8 cellular contexts compared by ENCODE assay signal in the genomic region with DNA sequence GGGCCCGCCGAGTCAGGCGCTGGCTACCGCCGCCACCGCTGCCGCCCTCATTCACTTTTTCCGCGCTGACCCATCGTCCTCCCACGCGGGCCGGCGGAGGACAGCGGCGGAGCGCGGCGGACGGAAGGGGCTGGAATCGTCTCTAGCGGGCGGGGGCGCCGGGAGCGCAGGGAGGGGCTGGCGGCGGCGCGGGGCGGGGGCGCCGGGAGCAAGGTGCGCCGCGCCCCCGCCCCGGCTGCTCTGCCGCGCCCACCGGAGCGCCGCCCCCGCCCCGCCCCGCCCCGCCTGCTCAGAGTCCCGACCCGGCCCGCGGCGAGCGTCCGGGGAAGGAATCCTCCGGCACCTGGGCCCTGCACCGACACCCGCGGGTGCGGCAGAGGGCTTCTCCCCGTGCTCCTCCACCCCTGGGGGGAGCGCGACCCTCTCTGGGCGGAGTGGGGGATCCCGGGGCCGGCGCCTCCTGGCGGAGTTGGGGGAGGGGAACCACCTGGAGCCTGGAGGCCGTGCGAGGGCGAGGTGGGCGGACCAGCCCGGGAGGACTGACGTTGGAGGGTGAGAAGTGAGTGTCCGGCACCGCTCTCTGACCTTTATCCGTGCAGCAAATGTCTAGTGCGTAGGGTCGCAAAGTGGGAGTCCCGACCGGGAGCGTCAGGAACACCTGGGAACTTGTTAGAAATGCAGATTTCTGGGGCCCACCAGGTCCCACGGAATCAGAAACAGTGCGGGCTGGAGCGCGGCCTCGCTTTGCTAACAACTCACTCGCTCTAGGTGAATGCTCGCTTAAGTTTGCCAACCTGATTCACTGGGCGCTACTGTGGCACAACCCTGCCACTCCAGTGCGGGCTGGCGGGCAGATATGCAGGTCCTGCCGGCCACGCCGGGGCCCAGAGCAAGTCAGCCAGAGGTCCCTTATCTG. TPM values are rescaled to one million over a fixed set of nuclear protein-coding genes. Genes with fewer than 3 reads are reported as not detected.
A peak's percentile ranks its signal among the peaks of the same experiment; 100 is the strongest.
DNase-seq lines count a peak whose midpoint lies in the region; FAIRE-seq and TF ChIP-seq lines count a peak whose summit lies in the region.

Gene COBL, minus strand, starts transcription at position 144 of the 916 bp plus-strand sequence. CDS start 176 bp downstream, outside the sequence.

- peak within 1 kb of the TSS; percentile 67 for H3K14ac ChIP-seq in H1 (ENCODE audit: insufficient read length)

- H3K9ac ChIP-seq in H1 (replicated peaks in 1 of 4; ENCODE audit: extremely low read depth in 1 of 4, low read depth in 3 of 4, low read length in 3 of 4): peak within 1 kb of the TSS; percentile 49 to 88 (median 65)
- peak within 1 kb of the TSS; percentile 68 to 88 for H3K9ac ChIP-seq in mucosa of rectum (ENCODE audit: low read depth in 1 of 2, low read length in 2 of 2)

- peaks cover 0 to 7% of the 10 kb centered on the region in 2 experiments for H4K20me1 ChIP-seq in H1 (replicated peaks in 1 of 2; ENCODE audit: control insufficient read depth in 1 of 2, insufficient read depth in 2 of 2, low read length in 2 of 2)

- POLR2A ChIA-PET in H1 (lab: Charles Lee; ENCODE audit: partially characterized antibody): interaction anchor here (1.6 to 9.2 kb wide), 2 partner anchors 9 to 10 kb away, joined by 14 to 117 read pairs; no protein-coding TSS in a partner anchor

- H3K4ac ChIP-seq in H1 (replicated peaks; ENCODE audit: insufficient read length, low read depth, low read length): no peak within 1 kb of the TSS

- TF ChIP-seq POLR2A in H1 (IDR thresholded peaks at IDR 0.05; ENCODE audit: control extremely low read depth in 1 of 2, low read depth in 2 of 2, low read length in 2 of 2): peak in 1 of 2 experiments; percentile 57; a peak in 1 of 3 replicates

- H3K36me3 ChIP-seq in H1 (ENCODE audit: control insufficient read depth in 2 of 4, insufficient read depth in 4 of 4, low read length in 3 of 4): no peaks in the 10 kb centered on the region
- no peaks in the 10 kb centered on the region for H3K36me3 ChIP-seq in mucosa of rectum (ENCODE audit: control insufficient read depth in 2 of 2, insufficient read depth in 2 of 2, low read length in 2 of 2)

- peak within 1 kb of the TSS; percentile 55 for H2BK120ac ChIP-seq in H1 (replicated peaks; ENCODE audit: low read depth, low read length)

- H2BK20ac ChIP-seq in H1 (ENCODE audit: low read length): peak within 1 kb of the TSS; percentile 49; the same call in 1 of the 2 replicates

- peak within 1 kb of the TSS; percentile 81 for H4K91ac ChIP-seq in H1 (replicated peaks; ENCODE audit: insufficient read length, low read length)

- TF ChIP-seq RAD21 in H1 (IDR thresholded peaks at IDR 0.05 in 1 of 2, conservative IDR thresholded peaks at IDR 0.05 in 1 of 2; ENCODE audit: low read depth in 2 of 2, low read length in 2 of 2): no peak

- peak within 1 kb of the TSS; percentile 46 for H4K5ac ChIP-seq in H1 (ENCODE audit: insufficient read length, low read depth, low read length)

- H3K79me1 ChIP-seq in H1 (ENCODE audit: low read depth, low read length): 0 out of 2 replicates have a peak, but pooled peaks cover 4% of the 10 kb centered on the region

- peaks cover 13% of the 10 kb centered on the region for H3K23me2 ChIP-seq in H1 (ENCODE audit: low read depth, low read length)

- WGBS in H1 (ENCODE audit: extremely low coverage in 1 of 2, insufficient coverage in 1 of 2, insufficient read length in 1 of 2, insufficient replicate concordance in 2 of 2, low coverage in 1 of 2, low lambda C conversion rate in 2 of 2, missing lambda C conversion rate in 1 of 2), 2 experiments: 3% methylated on average over 48 of the region's 94 CpGs; no CpG with 5 or more reads in 1 of the 2 experiments

- peaks cover 0 to 4% (median 1%) of the 10 kb centered on the region in 4 experiments; a peak in 4 of 7 replicates for H3K27me3 ChIP-seq in H1 (replicated peaks in 1 of 4; ENCODE audit: control insufficient read depth in 3 of 4, extremely low read depth in 1 of 4, insufficient read depth in 3 of 4, low read length in 3 of 4)
- no peaks in the 10 kb centered on the region for H3K27me3 ChIP-seq in mucosa of rectum (ENCODE audit: control insufficient read depth in 2 of 2, insufficient read depth in 2 of 2, low read length in 2 of 2)

- peak within 1 kb of the TSS; percentile 77 for H4K8ac ChIP-seq in H1 (ENCODE audit: extremely low read depth, insufficient read depth, low read length)

- DNase-seq in COR-L47 (lab: John Stamatoyannopoulos, UW) (peak; percentile 29), NCI-H460 (ENCODE audit: extremely low read depth, low read depth) (no peak), H1 (ENCODE audit: low read depth in 1 of 2, low spot score in 2 of 2) (peak in 1 of 2 experiments; percentile 85), urothelium cell line (ENCODE audit: low spot score) (peak; percentile 81), HPDE6-E6E7 (ENCODE audit: extremely low spot score) (no peak), SW 1271 (lab: John Stamatoyannopoulos, UW) (no peak)
- no peak for DNase-seq in activated CD4-positive, alpha-beta T cell treated with anti-CD3 and anti-CD28 coated beads for 4 hours

- peak within 1 kb of the TSS; percentile 96 for H3K18ac ChIP-seq in H1 (ENCODE audit: extremely low read depth, low read length)

- no peak within 1 kb of the TSS for H2AK5ac ChIP-seq in H1 (ENCODE audit: low read depth, low read length)

- H3K4me3 ChIP-seq in H1 (ENCODE audit: extremely low read depth in 1 of 4, insufficient read depth in 2 of 4, low read depth in 3 of 4, low read length in 4 of 4): peak within 1 kb of the TSS; percentile 71 to 78 (median 73)
- peak within 1 kb of the TSS; percentile 83 to 89 for H3K4me3 ChIP-seq in mucosa of rectum (ENCODE audit: low read length in 2 of 2)

- peak within 1 kb of the TSS; percentile 80 for H2BK12ac ChIP-seq in H1 (ENCODE audit: low read depth, low read length)

- H3K27ac ChIP-seq in H1 (ENCODE audit: low read depth, low read length): peak within 1 kb of the TSS; percentile 35; the same call in 1 of the 2 replicates
- H3K27ac ChIP-seq in mucosa of rectum (ENCODE audit: low read depth in 2 of 2, low read length in 2 of 2): peak within 1 kb of the TSS; percentile 83 to 84

- H3K79me2 ChIP-seq in H1 (ENCODE audit: control insufficient read depth in 1 of 2, insufficient read depth in 2 of 2, low read length in 2 of 2): peaks cover 0 to 36% of the 10 kb centered on the region in 2 experiments; a peak in 3 of 4 replicates

- CTCF ChIA-PET in H1 (lab: Charles Lee; ENCODE audit: partially characterized antibody): no interaction called here

- no peak for TF ChIP-seq CTCF in H1 (IDR thresholded peaks at IDR 0.05; ENCODE audit: control extremely low read depth in 1 of 3, insufficient read depth in 1 of 3, low read depth in 1 of 3, low read length in 3 of 3)

- H2AFZ ChIP-seq in H1 (ENCODE audit: low read length): peak within 1 kb of the TSS; percentile 21; the same call in 1 of the 2 replicates

- H3K9me3 ChIP-seq in H1 (ENCODE audit: insufficient read depth in 2 of 2, low read depth in 1 of 2, low read length in 1 of 2): no peaks in the 10 kb centered on the region
- no peaks in the 10 kb centered on the region for H3K9me3 ChIP-seq in mucosa of rectum (ENCODE audit: control insufficient read depth in 2 of 2, low read length in 2 of 2)

- no peak for TF ChIP-seq EP300 in H1 (IDR thresholded peaks at IDR 0.05; ENCODE audit: borderline replicate concordance in 1 of 2, low read depth in 2 of 2, low read length in 2 of 2)

- peaks cover 2 to 19% (median 10%) of the 10 kb centered on the region in 4 experiments for H3K4me1 ChIP-seq in H1 (replicated peaks in 1 of 4; ENCODE audit: control insufficient read depth in 3 of 4, insufficient read depth in 4 of 4, low read length in 3 of 4)
- peaks cover 10 to 30% of the 10 kb centered on the region in 2 donors for H3K4me1 ChIP-seq in mucosa of rectum (ENCODE audit: control insufficient read depth in 2 of 2, insufficient read depth in 2 of 2, low read length in 2 of 2)

- H2BK15ac ChIP-seq in H1 (ENCODE audit: low read length): peak within 1 kb of the TSS; percentile 50; the same call in 1 of the 2 replicates

- no peak for FAIRE-seq in H1 (lab: Jason Lieb, UNC)
- FAIRE-seq in urothelium cell line (lab: Jason Lieb, UNC): no peak

- no peak within 1 kb of the TSS for H3K56ac ChIP-seq in H1 (replicated peaks; ENCODE audit: insufficient read length, low read depth, low read length)

- H3K23ac ChIP-seq in H1 (ENCODE audit: insufficient read length): no peak within 1 kb of the TSS

- H2BK5ac ChIP-seq in H1 (ENCODE audit: low read depth, low read length): peak within 1 kb of the TSS; percentile 69; the same call in 1 of the 2 replicates

- peak within 1 kb of the TSS; percentile 83 for H3K4me2 ChIP-seq in H1 (ENCODE audit: insufficient read depth in 1 of 2, low read depth in 2 of 2, low read length in 2 of 2)

TF ChIP-seq in H1, 55 proteins besides CTCF, POLR2A, EP300 and RAD21 (continues in another document):
- TF ChIP-seq ASH2L (IDR thresholded peaks at IDR 0.05; ENCODE audit: low read length) (peak; percentile 80), BACH1 (IDR thresholded peaks at IDR 0.05; ENCODE audit: low read length) (peak; percentile 20; the same call in 1 of the 2 replicates), PHF8 (conservative IDR thresholded peaks at IDR 0.05; ENCODE audit: low read depth, low read length) (peak; percentile 19; the same call in 1 of the 2 replicates), GABPA (IDR thresholded peaks at IDR 0.05; ENCODE audit: borderline replicate concordance, insufficient read depth, low read length) (no peak), SIN3A (conservative IDR thresholded peaks at IDR 0.05 in 1 of 2, IDR thresholded peaks at IDR 0.05 in 1 of 2; ENCODE audit: low read depth in 1 of 2, low read length in 2 of 2) (0 out of 4 replicates have a peak, but pooled peaks have one; percentile 12 to 77), SP2 (IDR thresholded peaks at IDR 0.05; ENCODE audit: low read length) (no peak), HDAC2 (IDR thresholded peaks at IDR 0.05; ENCODE audit: borderline replicate concordance in 1 of 2, low read depth in 2 of 2, low read length in 2 of 2) (peak in 1 of 2 experiments; percentile 45; a peak in 2 of 4 replicates), EGR1 (IDR thresholded peaks at IDR 0.05; ENCODE audit: borderline replicate concordance, low read depth, low read length) (0 out of 2 replicates have a peak, but pooled peaks have one; percentile 29), KDM4A (IDR thresholded peaks at IDR 0.05; ENCODE audit: low read depth, low read length, severe bottlenecking) (peak; percentile 22)

RNA-seq across cellular contexts. Expression of gene COBL, which starts in this region (rescaled TPM):
- total RNA-seq in NCI-H460 (2014; rRNA removed; shearing (Covaris generic)): 21.9 and 23.8 TPM in 2 replicates
- 8.4 and 10.6 TPM in 2 replicates for polyA plus RNA-seq in NCI-H460 (2014; cell fraction: nucleus; rRNA removed)
- 36.5 and 40.4 TPM in 2 replicates for total RNA-seq in H1 (2021; fragmentation: NEBNext Ultra II Directional; extraction: Animal tissue kit (Norgen Biotek cat#: 25700))
- 13.8 and 20.3 TPM in 2 replicates for polyA plus RNA-seq in H1 (2011; rRNA removed)
- polyA plus RNA-seq in H1 (2011; cell fraction: cytosol; rRNA removed): 20.7 TPM
- 44.2 TPM for polyA plus RNA-seq in H1 (2011; cell fraction: nucleus; rRNA removed)
- 24.1 to 31.8 TPM (median 27.2 TPM) in 4 replicates for polyA plus RNA-seq in H1 (2012, experiment 1 of 2)
- polyA plus RNA-seq in H1 (2012, experiment 2 of 2): 7.2 TPM
- 17.9 TPM for polyA plus RNA-seq in H1 (2013, experiment 1 of 2)
- 15.9 TPM for polyA plus RNA-seq in H1 (2013, experiment 2 of 2)
- 40.8 and 57.2 TPM in 2 replicates for polyA minus RNA-seq in H1 (2011; rRNA and poly(A)+ RNA removed)
- polyA minus RNA-seq in H1 (2011; cell fraction: cytosol; rRNA and poly(A)+ RNA removed): 26.1 TPM
- polyA minus RNA-seq in H1 (2011; cell fraction: nucleus; rRNA and poly(A)+ RNA removed): 66.4 TPM

Comparison
In these comparisons a context has a peak if more than half of its experiments do, and no peak if none do; other contexts are left out.
1. DNase-seq: peak in COR-L47 (single experiment) and urothelium cell line (single experiment); none in NCI-H460 (single experiment), HPDE6-E6E7 (single experiment), SW 1271 (0 of 2) and activated CD4-positive, alpha-beta T cell treated with anti-CD3 and anti-CD28 coated beads for 4 hours (0 of 2).